11 cellular contexts compared by ENCODE assay signal in the genomic region with DNA sequence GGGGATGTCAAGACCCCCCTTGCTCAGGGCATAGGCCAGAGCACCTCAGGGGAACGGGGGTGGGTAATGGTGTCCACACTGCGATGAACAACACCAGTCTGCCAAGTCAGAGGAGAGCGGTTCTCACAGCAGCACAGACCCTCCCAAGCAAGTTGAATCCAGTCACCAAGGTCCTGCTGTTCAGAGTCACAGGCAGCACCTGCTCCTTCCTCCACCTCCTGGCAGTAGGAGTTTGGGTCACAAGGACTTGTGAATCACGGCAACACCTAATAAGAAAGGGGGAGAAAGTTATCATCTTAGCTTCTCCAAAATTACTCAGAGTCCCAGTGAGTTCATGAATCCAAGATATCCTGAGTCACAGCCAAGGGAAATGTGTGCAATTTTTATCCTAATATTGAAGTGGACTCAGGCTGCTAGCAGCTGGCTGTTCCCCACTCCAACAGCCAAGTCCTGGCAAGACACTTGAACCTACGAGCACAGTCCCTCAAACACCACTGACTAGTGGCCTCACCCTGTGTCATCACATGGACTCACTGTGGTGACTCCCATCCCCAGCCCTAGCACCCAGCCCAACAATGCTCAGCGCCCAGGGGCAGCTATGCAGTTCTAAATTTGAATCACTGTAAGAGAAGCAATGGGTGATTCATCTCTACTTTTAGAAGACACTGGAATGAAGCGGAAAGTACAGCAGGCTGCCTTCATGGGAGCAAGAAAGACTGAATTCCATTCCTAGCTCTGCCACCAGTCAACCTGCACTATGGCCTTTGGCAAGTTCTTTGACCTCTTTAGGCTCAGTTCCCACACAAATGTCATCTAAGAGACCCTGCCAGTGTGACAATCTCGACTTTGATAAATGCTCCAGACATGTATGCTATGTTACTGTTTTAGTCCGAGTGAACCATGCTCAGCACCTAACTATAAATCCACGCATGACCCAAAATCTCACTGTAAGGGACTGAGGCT.
A peak's percentile ranks its signal among the peaks of the same experiment; 100 is the strongest.
DNase-seq lines count a peak whose midpoint lies in the region; ATAC-seq and TF ChIP-seq lines count a peak whose summit lies in the region.
"Had no signal": no experiment of that assay in that cellular context is flagged by ENCODE, and none has a peak within 500 bp of the region (broad histone marks: within the 10 kb centered on the region; RNA-seq: fewer than 3 reads in every experiment).

No MANE protein-coding gene starts in this region.

- TF ChIP-seq CTCF in vagina (IDR thresholded peaks at IDR 0.05) (no peak), mesothelial cell of epicardium (IDR thresholded peaks at IDR 0.05; ENCODE audit: unreplicated experiment) (no peak)

- H3K27me3 ChIP-seq in layer of hippocampus (ENCODE audit: control insufficient read depth, insufficient read depth, low read length), result no peaks in the 10 kb centered on the region
- H3K27me3 ChIP-seq in vagina, result no peaks in the 10 kb centered on the region

- no peak for ATAC-seq in HG03342 (IDR thresholded peaks at IDR 0.05; ENCODE audit: unreplicated experiment)
- no peak for ATAC-seq in GM19452 (IDR thresholded peaks at IDR 0.05; ENCODE audit: unreplicated experiment)

- H3K27ac Mint-ChIP-seq in mesothelial cell of epicardium, result no peak overlapping the region
- H3K27ac Mint-ChIP-seq: activated CD4-positive, alpha-beta memory T cell treated with anti-CD3 and anti-CD28 coated beads, Interleukin-2, amount 10 ng/mL, durations not matched to agents 7 days and 5 days had no signal

- H3K4me3 ChIP-seq in vagina, result no peak overlapping the region

- H3K4me3 Mint-ChIP-seq in mesothelial cell of epicardium, result no peak overlapping the region
- H3K4me3 Mint-ChIP-seq: activated CD4-positive, alpha-beta memory T cell treated with anti-CD3 and anti-CD28 coated beads, Interleukin-2, amount 10 ng/mL, durations not matched to agents 7 days and 5 days had no signal

- H3K27me3 Mint-ChIP-seq in mesothelial cell of epicardium (ENCODE audit: low read depth), result no peaks in the 10 kb centered on the region
- H3K27me3 Mint-ChIP-seq: activated CD4-positive, alpha-beta memory T cell treated with anti-CD3 and anti-CD28 coated beads, Interleukin-2, amount 10 ng/mL, durations not matched to agents 7 days and 5 days had no signal

- H3K4me1 ChIP-seq in vagina, result peaks cover 16% of the 10 kb centered on the region

- no peaks in the 10 kb centered on the region for H3K9me3 Mint-ChIP-seq in mesothelial cell of epicardium
- H3K9me3 Mint-ChIP-seq: activated CD4-positive, alpha-beta memory T cell treated with anti-CD3 and anti-CD28 coated beads, Interleukin-2, amount 10 ng/mL, durations not matched to agents 7 days and 5 days had no signal

- no peak for TF ChIP-seq POLR2A in vagina (IDR thresholded peaks at IDR 0.05)

- DNase-seq in activated CD8-positive, alpha-beta memory T cell treated with anti-CD3 and anti-CD28 coated beads for 24 hours, result peak; percentile 30
- no peak for DNase-seq in activated CD8-positive, alpha-beta memory T cell treated with anti-CD3 and anti-CD28 coated beads, Interleukin-2, amount 50 U/mL, for 4 hours
- DNase-seq in vagina (ENCODE audit: extremely low spot score in 2 of 2) (peak in 1 of 2 donors; percentile 19), mesothelial cell of epicardium (ENCODE audit: low spot score in 2 of 2, unreplicated experiment in 2 of 2) (no peak)
- DNase-seq: 8988T; activated CD4-positive, alpha-beta memory T cell treated with anti-CD3 and anti-CD28 coated beads, Interleukin-2, amount 10 ng/mL, durations not matched to agents 7 days and 5 days; NCI-H1092 treated with DMSO at 0.1 percent for 48 hours had no signal

- H3K36me3 ChIP-seq in vagina, result peaks cover 0 to 5% of the 10 kb centered on the region in 2 donors

- H3K9me3 ChIP-seq in vagina, result no peaks in the 10 kb centered on the region

- intact Hi-C loops in vagina (cut with DNase I), result no loop called here

- no peaks in the 10 kb centered on the region for H3K4me1 Mint-ChIP-seq in mesothelial cell of epicardium
- H3K4me1 Mint-ChIP-seq: activated CD4-positive, alpha-beta memory T cell treated with anti-CD3 and anti-CD28 coated beads, Interleukin-2, amount 10 ng/mL, durations not matched to agents 7 days and 5 days had no signal

- H3K27ac ChIP-seq in cingulate gyrus (ENCODE audit: low read depth, low read length) (peak overlapping the region; percentile 86), layer of hippocampus (ENCODE audit: low read depth, low read length) (peak overlapping the region; percentile 66), vagina (peak overlapping the region; percentile 30)

- no peaks in the 10 kb centered on the region for H3K36me3 Mint-ChIP-seq in mesothelial cell of epicardium

Comparison
In these comparisons a context has a peak if more than half of its experiments do, and no peak if none do; other contexts are left out.
1. H3K27ac ChIP-seq: peak in every context shown above with its lines; median percentile 86 in cingulate gyrus; 66 in layer of hippocampus; 30 in vagina.